Comparison of ENCODE assay signal across 19 cellular contexts in the genomic region with DNA sequence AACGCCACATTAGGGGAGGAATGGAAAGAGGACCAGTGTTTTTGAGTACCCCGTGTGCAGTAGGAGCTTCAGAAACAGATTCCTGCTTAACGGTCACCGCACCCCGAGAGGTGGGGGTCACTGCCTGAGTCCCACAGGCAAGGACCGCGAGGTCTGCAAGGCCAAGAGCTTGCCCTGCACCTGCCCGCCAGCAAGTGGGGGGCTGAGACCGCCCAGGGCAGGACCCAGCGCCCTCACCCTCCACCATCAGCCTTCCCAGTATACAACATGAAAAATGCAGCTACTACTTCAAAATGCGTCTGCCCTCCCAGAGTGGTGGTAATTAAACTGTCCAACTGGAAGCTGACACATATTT. TPM values are rescaled to one million over a fixed set of nuclear protein-coding genes. Genes with fewer than 3 reads are reported as not detected.
A peak's percentile ranks its signal among the peaks of the same experiment; 100 is the strongest.
DNase-seq lines count a peak whose midpoint lies in the region; ATAC-seq and TF ChIP-seq lines count a peak whose summit lies in the region.
"Had no signal": no experiment of that assay in that cellular context is flagged by ENCODE, and none has a peak within 500 bp of the region (broad histone marks: within the 10 kb centered on the region; RNA-seq: fewer than 3 reads in every experiment).

No MANE protein-coding gene starts in this region.

- H3K36me3 ChIP-seq in BLaER1 treated with 17β-estradiol and CSF1 and Interleukin-3, amounts not matched to agents 10 nM and 100 nM, result no peaks in the 10 kb centered on the region
- H3K36me3 ChIP-seq in spleen, result no peaks in the 10 kb centered on the region
- H3K36me3 ChIP-seq: right lobe of liver had no signal

- H3K27ac ChIP-seq in BLaER1 treated with 17β-estradiol and CSF1 and Interleukin-3, amounts not matched to agents 10 nM and 100 nM, result no peak overlapping the region
- H3K27ac ChIP-seq in coronary artery, result peak overlapping the region; percentile 54 to 87
- peak overlapping the region in 7 of 8 donors; percentile 54 to 75 (median 65) for H3K27ac ChIP-seq in spleen
- H3K27ac ChIP-seq: epithelial cell of prostate, right lobe of liver had no signal

- intact Hi-C loops in spleen (cut with DNase I; ENCODE audit: low total_unique reads), result no loop called here

- TF ChIP-seq CTCF in coronary artery (IDR thresholded peaks at IDR 0.05), result no peak
- TF ChIP-seq CTCF in mesothelial cell of epicardium (IDR thresholded peaks at IDR 0.05; ENCODE audit: unreplicated experiment), result no peak
- TF ChIP-seq CTCF in spleen (IDR thresholded peaks at IDR 0.05 in 8 of 11, conservative IDR thresholded peaks at IDR 0.05 in 3 of 11), result no peak

- no peak for ATAC-seq in GM21529 (IDR thresholded peaks at IDR 0.05; ENCODE audit: unreplicated experiment)

- H3K9ac ChIP-seq in BLaER1 treated with 17β-estradiol and CSF1 and Interleukin-3, amounts not matched to agents 10 nM and 100 nM, result no peak overlapping the region

- peaks cover 0 to 24% (median 18%) of the 10 kb centered on the region in 11 experiments; a peak in 13 of 22 replicates for H3K9me3 ChIP-seq in BLaER1 treated with 17β-estradiol and CSF1 and Interleukin-3, amounts not matched to agents 10 nM and 100 nM (replicated peaks in 1 of 11)
- no peaks in the 10 kb centered on the region for H3K9me3 ChIP-seq in spleen
- H3K9me3 ChIP-seq: right lobe of liver had no signal

- peak overlapping the region in 10 of 11 experiments; percentile 13 to 75 (median 60); a peak in 16 of 22 replicates for H3K4me2 ChIP-seq in BLaER1 treated with 17β-estradiol and CSF1 and Interleukin-3, amounts not matched to agents 10 nM and 100 nM

- H3K4me1 Mint-ChIP-seq in mesothelial cell of epicardium, result peaks cover 39% of the 10 kb centered on the region
- H3K4me1 Mint-ChIP-seq: activated CD4-positive, alpha-beta T cell treated with anti-CD3 and anti-CD28 coated beads, Interleukin-2, amount 10 ng/mL, durations not matched to agents 7 days and 5 days; CD4-positive, alpha-beta memory T cell had no signal

- no peak for DNase-seq in coronary artery (ENCODE audit: low spot score)
- DNase-seq in mesothelial cell of epicardium (ENCODE audit: low spot score in 2 of 2, unreplicated experiment in 2 of 2), result no peak
- DNase-seq in spleen, result no peak
- no peak for DNase-seq in SHP77 treated with DMSO at 0.1 percent for 48 hours (lab: John Stamatoyannopoulos, UW)
- DNase-seq in islet precursor cell, result no peak
- DNase-seq in AG08395 (ENCODE audit: low spot score), result no peak
- DNase-seq: activated CD4-positive, alpha-beta T cell treated with anti-CD3 and anti-CD28 coated beads, Interleukin-2, amount 10 ng/mL, durations not matched to agents 7 days and 5 days; activated gamma-delta T cell treated with Interleukin-2 at 50 U/mL for 16 hours; aorta; CD4-positive, alpha-beta memory T cell; DMS79 treated with DMSO at 0.1 percent for 48 hours; NCI-H1417; NCI-H2171; NCI-H69; right lobe of liver; stimulated activated CD4-positive, alpha-beta T cell treated with anti-CD3 and anti-CD28 coated beads, Interleukin-4, amount 100 ng/mL, for 1 hour had no signal

- H3K4me3 ChIP-seq in BLaER1 treated with 17β-estradiol and CSF1 and Interleukin-3, amounts not matched to agents 10 nM and 100 nM, result no peak overlapping the region
- H3K4me3 ChIP-seq in coronary artery (peak overlapping the region; percentile 40), spleen (no peak overlapping the region)
- H3K4me3 ChIP-seq: right lobe of liver had no signal

- no peaks in the 10 kb centered on the region for H3K27me3 ChIP-seq in BLaER1 treated with 17β-estradiol and CSF1 and Interleukin-3, amounts not matched to agents 10 nM and 100 nM
- peaks cover 0 to 22% (median 0%) of the 10 kb centered on the region in 7 donors for H3K27me3 ChIP-seq in spleen (replicated peaks in 1 of 7)
- H3K27me3 ChIP-seq: right lobe of liver had no signal

- H3K27me3 Mint-ChIP-seq in mesothelial cell of epicardium (ENCODE audit: low read depth), result no peaks in the 10 kb centered on the region

- H3K36me3 Mint-ChIP-seq in mesothelial cell of epicardium, result no peaks in the 10 kb centered on the region
- H3K36me3 Mint-ChIP-seq: CD4-positive, alpha-beta memory T cell had no signal

- 61 to 86% (median 71%) methylated on average over 7 to 11 of the region's 11 CpGs for WGBS in spleen, 5 donors

- H3K4me1 ChIP-seq in BLaER1 treated with 17β-estradiol and CSF1 and Interleukin-3, amounts not matched to agents 10 nM and 100 nM, result peaks cover 28 to 50% (median 39%) of the 10 kb centered on the region in 10 experiments
- H3K4me1 ChIP-seq in spleen, result peaks cover 6 to 92% (median 50%) of the 10 kb centered on the region in 6 donors

- no peak for TF ChIP-seq POLR2A in spleen (IDR thresholded peaks at IDR 0.05)

- H4K20me1 ChIP-seq in BLaER1 treated with 17β-estradiol and CSF1 and Interleukin-3, amounts not matched to agents 10 nM and 100 nM, result no peaks in the 10 kb centered on the region

- no peaks in the 10 kb centered on the region for H3K9me3 Mint-ChIP-seq in mesothelial cell of epicardium
- H3K9me3 Mint-ChIP-seq: activated CD4-positive, alpha-beta T cell treated with anti-CD3 and anti-CD28 coated beads, Interleukin-2, amount 10 ng/mL, durations not matched to agents 7 days and 5 days had no signal

- H3K4me3 Mint-ChIP-seq in mesothelial cell of epicardium, result no peak overlapping the region
- H3K4me3 Mint-ChIP-seq: activated CD4-positive, alpha-beta T cell treated with anti-CD3 and anti-CD28 coated beads, Interleukin-2, amount 10 ng/mL, durations not matched to agents 7 days and 5 days; CD4-positive, alpha-beta memory T cell had no signal

- H3K27ac Mint-ChIP-seq in mesothelial cell of epicardium, result peak overlapping the region; percentile 87
- H3K27ac Mint-ChIP-seq: activated CD4-positive, alpha-beta T cell treated with anti-CD3 and anti-CD28 coated beads, Interleukin-2, amount 10 ng/mL, durations not matched to agents 7 days and 5 days; CD4-positive, alpha-beta memory T cell had no signal

RNA-seq across cellular contexts. Expression of gene COL4A1, which starts 44.9 kb away (rescaled TPM):
- total RNA-seq in mesothelial cell of epicardium, result 341 to 362 TPM (median 347 TPM) in 3 replicates
- 100 to 1,000 TPM; 251 to 959 (median 365) TPM for total RNA-seq in spleen
- polyA plus RNA-seq in spleen, result 10 to 100 TPM; 37.9 to 71.7 (median 61.5) TPM
- total RNA-seq: CD4-positive, alpha-beta memory T cell had no signal
- polyA plus RNA-seq: CD4-positive, alpha-beta memory T cell had no signal

RNA-seq across cellular contexts. Expression of gene COL4A2, which starts 45.0 kb away (rescaled TPM):
- total RNA-seq in mesothelial cell of epicardium, result 432 to 469 TPM (median 449 TPM) in 3 replicates
- 100 to 1,000 TPM; 296 to 712 (median 410) TPM for total RNA-seq in spleen
- 100 to 1,000 TPM in 1 of 3 donors, 10 to 100 TPM in 2; 52.6 to 116 (median 76.3) TPM for polyA plus RNA-seq in spleen
- total RNA-seq: activated CD4-positive, alpha-beta T cell treated with anti-CD3 and anti-CD28 coated beads, Interleukin-2, amount 10 ng/mL, durations not matched to agents 7 days and 5 days; CD4-positive, alpha-beta memory T cell had no signal
- polyA plus RNA-seq: CD4-positive, alpha-beta memory T cell had no signal

Comparison
In these comparisons a context has a peak if more than half of its experiments do, and no peak if none do; other contexts are left out.
1. H3K27ac ChIP-seq: peak in coronary artery (2 of 2) and spleen (7 of 8); none in BLaER1 treated with 17β-estradiol and CSF1 and Interleukin-3, amounts not matched to agents 10 nM and 100 nM (0 of 11).